9 cellular contexts compared by ENCODE assay signal in genomic region chr7:95686109-95686508, GRCh38.
DNase-seq lines count a peak whose midpoint lies in the region; ATAC-seq and TF ChIP-seq lines count a peak whose summit lies in the region.
"Had no signal": no experiment of that assay in that cellular context is flagged by ENCODE, and none has a peak within 500 bp of the region (broad histone marks: within the 10 kb centered on the region; RNA-seq: fewer than 3 reads in every experiment).

No MANE protein-coding gene starts in this region.

- no peaks in the 10 kb centered on the region for H3K9me2 ChIP-seq in hepatocyte (replicated peaks; ENCODE audit: insufficient read depth)

- H3K4me3 ChIP-seq in adipocyte (ENCODE audit: low read length) (no peak overlapping the region), hepatocyte (no peak overlapping the region), skeletal muscle cell (ENCODE audit: low read depth, low read length) (no peak overlapping the region)

- no peak overlapping the region for H2AFZ ChIP-seq in hepatocyte

- H3K79me2 ChIP-seq in hepatocyte: no peaks in the 10 kb centered on the region

- no peaks in the 10 kb centered on the region for H3K36me3 Mint-ChIP-seq in activated CD4-positive, alpha-beta memory T cell treated with anti-CD3 and anti-CD28 coated beads for 36 hours

- no peaks in the 10 kb centered on the region for H3K9me3 ChIP-seq in adipocyte (ENCODE audit: control insufficient read depth, low read length)
- H3K9me3 ChIP-seq in hepatocyte (ENCODE audit: low read depth): no peaks in the 10 kb centered on the region

- CTCF ChIA-PET in activated CD4-positive, alpha-beta memory T cell treated with anti-CD3 and anti-CD28 coated beads for 36 hours (lab: Charles Lee): interaction anchor here (0.5 to 7.9 kb wide), 3 partner anchors 111 to 176 kb away, joined by 3 to 82 read pairs (median 4); no protein-coding TSS in a partner anchor

- H4K20me1 ChIP-seq in hepatocyte (ENCODE audit: insufficient read depth, poor library complexity, severe bottlenecking): no peaks in the 10 kb centered on the region

- H3K36me3 ChIP-seq in adipocyte (ENCODE audit: control insufficient read depth, insufficient read depth, low read length, severe bottlenecking) (no peaks in the 10 kb centered on the region), hepatocyte (replicated peaks; ENCODE audit: insufficient read depth, low read depth) (no peaks in the 10 kb centered on the region)

- H3K9ac ChIP-seq in adipocyte (ENCODE audit: low read length): no peak overlapping the region

- intact Hi-C loops in activated CD4-positive, alpha-beta memory T cell treated with anti-CD3 and anti-CD28 coated beads for 36 hours (cut with micrococcal nuclease): no loop called here

- no peaks in the 10 kb centered on the region for H3K27me3 Mint-ChIP-seq in activated CD4-positive, alpha-beta memory T cell treated with anti-CD3 and anti-CD28 coated beads for 36 hours

- no peak overlapping the region for H3K4me3 Mint-ChIP-seq in activated CD4-positive, alpha-beta memory T cell treated with anti-CD3 and anti-CD28 coated beads for 36 hours

- POLR2A ChIA-PET in activated CD4-positive, alpha-beta memory T cell treated with anti-CD3 and anti-CD28 coated beads for 36 hours (lab: Charles Lee): no interaction called here

- no peak overlapping the region for H3K27ac ChIP-seq in hepatocyte
- H3K27ac ChIP-seq: epithelial cell of prostate had no signal

- no peaks in the 10 kb centered on the region for H3K4me1 Mint-ChIP-seq in activated CD4-positive, alpha-beta memory T cell treated with anti-CD3 and anti-CD28 coated beads for 36 hours (ENCODE audit: low read depth)

- 22% methylated on average over 4 of the region's 4 CpGs for WGBS in hepatocyte (ENCODE audit: low lambda C conversion rate, missing lambda C conversion rate)

- ATAC-seq in GM21381 (IDR thresholded peaks at IDR 0.05; ENCODE audit: unreplicated experiment) (peak; percentile 37), HG02623 (IDR thresholded peaks at IDR 0.05; ENCODE audit: unreplicated experiment) (no peak)

- peak; percentile 68 for TF ChIP-seq CTCF in hepatocyte (IDR thresholded peaks at IDR 0.05; ENCODE audit: poor library complexity)

- peaks cover 3% of the 10 kb centered on the region for H3K4me1 ChIP-seq in adipocyte (ENCODE audit: control insufficient read depth, insufficient read depth, low read length)
- no peaks in the 10 kb centered on the region for H3K4me1 ChIP-seq in hepatocyte (ENCODE audit: insufficient read depth)

- no peaks in the 10 kb centered on the region for H3K27me3 ChIP-seq in adipocyte (replicated peaks; ENCODE audit: control insufficient read depth, insufficient read depth, low read length)
- no peaks in the 10 kb centered on the region for H3K27me3 ChIP-seq in hepatocyte

- H3K4me2 ChIP-seq in hepatocyte: no peak overlapping the region

- H3K27ac Mint-ChIP-seq in activated CD4-positive, alpha-beta memory T cell treated with anti-CD3 and anti-CD28 coated beads for 36 hours: no peak overlapping the region

- H3K9me3 Mint-ChIP-seq in activated CD4-positive, alpha-beta memory T cell treated with anti-CD3 and anti-CD28 coated beads for 36 hours: no peaks in the 10 kb centered on the region

- DNase-seq in AG20443 (ENCODE audit: low spot score) (peak; percentile 53), NCI-H2171 (lab: John Stamatoyannopoulos, UW) (peak; percentile 26), adipocyte (ENCODE audit: low read depth) (peak; percentile 84), hepatocyte (ENCODE audit: low spot score) (peak; percentile 79), skeletal muscle cell (ENCODE audit: low read depth) (peak; percentile 15)
- DNase-seq in activated CD4-positive, alpha-beta memory T cell treated with anti-CD3 and anti-CD28 coated beads for 36 hours: no peak
